In the genomic region with DNA sequence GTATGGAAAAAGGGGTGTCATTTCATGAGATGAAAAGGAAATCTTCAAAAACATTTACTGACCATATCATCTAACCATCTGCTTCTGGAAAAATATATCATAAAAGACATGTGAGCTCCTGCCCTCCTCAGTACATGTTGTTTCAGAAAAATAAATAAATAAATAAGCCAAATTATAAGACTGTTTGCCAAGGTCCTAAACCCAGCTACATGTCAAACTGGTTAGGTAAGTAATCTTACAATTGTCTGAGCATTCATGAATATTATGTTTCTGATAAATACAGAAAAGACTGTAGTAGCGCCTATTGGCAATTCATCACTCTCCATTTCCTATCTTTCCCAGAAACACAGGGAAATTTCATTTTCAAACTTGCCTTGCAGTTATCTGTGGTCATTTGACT, we compare ENCODE assay signal across 25 cellular contexts.
"Had no signal": no experiment of that assay in that cellular context is flagged by ENCODE, and none has a peak within 500 bp of the region (broad histone marks: within the 10 kb centered on the region; RNA-seq: fewer than 3 reads in every experiment).

No MANE protein-coding gene starts in this region.

- ATAC-seq: activated T-cell treated with anti-CD3 and anti-CD28 coated beads, Interleukin-2, amount 50 U/mL, for 72 hours; mucosa of descending colon; natural killer cell treated with Interleukin-12 subunit alpha and Interleukin-12 subunit beta and Interleukin-15 and Interleukin-18, amount 100 ng/mL, for 72 hours; stimulated activated naive B cell treated with anti-CD40 and anti-IgM and Interleukin-4, amounts not matched to agents 10 μg/mL and 1 μg/mL and 100 μg/mL, for 72 hours; upper lobe of right lung had no signal

- H3K27ac ChIP-seq: epithelial cell of prostate, esophagus squamous epithelium, stomach, tibial artery, upper lobe of right lung had no signal

- H3K4me3 ChIP-seq: esophagus squamous epithelium, mucosa of descending colon, stomach, tibial artery, upper lobe of right lung had no signal

- H3K9me3 ChIP-seq: esophagus squamous epithelium, mucosa of descending colon, stomach, tibial artery, upper lobe of right lung had no signal

- DNase-seq: activated CD4-positive, alpha-beta T cell treated with anti-CD3 and anti-CD28 coated beads for 4 hours; activated CD4-positive, alpha-beta T cell treated with anti-CD3 and anti-CD28 coated beads, Interleukin-2, amount 50 U/mL, for 4 hours; activated effector memory CD4-positive, alpha-beta T cell treated with Interleukin-2 at 50 U/mL for 16 hours; activated naive CD4-positive, alpha-beta T cell treated with Interleukin-2 at 50 U/mL for 16 hours; activated T-cell treated with anti-CD3 and anti-CD28 coated beads for 4 hours; activated T-cell treated with anti-CD3 and anti-CD28 coated beads, Interleukin-2, amount 50 U/mL, for 72 hours; anterior cingulate cortex; dermis blood vessel endothelial cell; effector CD4-positive, alpha-beta T cell; esophagus squamous epithelium; foreskin melanocyte; glutamatergic neuron; left ventricle myocardium superior; mucosa of descending colon; posterior cingulate gyrus; stimulated activated CD4-positive, alpha-beta T cell treated with anti-CD3 and anti-CD28 coated beads, Interleukin-15, amount 100 ng/mL, for 24 hours; stimulated activated CD4-positive, alpha-beta T cell treated with anti-CD3 and anti-CD28 coated beads, Interleukin-2, amount 100 ng/mL, for 24 hours; stimulated activated naive B cell treated with anti-CD40 and anti-IgM and Interleukin-4, amounts not matched to agents 10 μg/mL and 1 μg/mL and 100 μg/mL, for 72 hours; stomach; upper lobe of right lung had no signal

- H3K36me3 ChIP-seq: esophagus squamous epithelium, stomach, tibial artery, upper lobe of right lung had no signal

- H3K4me1 ChIP-seq: stomach, upper lobe of right lung had no signal

- FAIRE-seq: colon, islet of Langerhans had no signal
